14 cellular contexts compared by ENCODE assay signal in genomic region chr2:25226827-25227226, GRCh38. TPM values are rescaled to one million over a fixed set of nuclear protein-coding genes. Genes with fewer than 3 reads are reported as not detected.
"Had no signal": no experiment of that assay in that cellular context is flagged by ENCODE, and none has a peak within 500 bp of the region (broad histone marks: within the 10 kb centered on the region; RNA-seq: fewer than 3 reads in every experiment).

No MANE protein-coding gene starts in this region.

- H3K27ac ChIP-seq: left lung, suprapubic skin had no signal

- H3K9me3 ChIP-seq: left lung, suprapubic skin had no signal

- ATAC-seq: left lung, sciatic nerve had no signal

- H3K27me3 ChIP-seq: left lung, suprapubic skin had no signal

- H3K4me3 Mint-ChIP-seq: activated T-cell treated with anti-CD3 and anti-CD28 coated beads, Interleukin-2, amount 50 U/mL, for 24 hours; stimulated activated naive CD8-positive, alpha-beta T cell treated with anti-CD3 and anti-CD28 coated beads, Interleukin-15, Interleukin-2, amounts not matched to agents 100 ng/mL and 50 ng/mL, for 24 hours had no signal

- H3K4me3 ChIP-seq: left lung, suprapubic skin had no signal

- H3K9me3 Mint-ChIP-seq: activated T-cell treated with anti-CD3 and anti-CD28 coated beads, Interleukin-2, amount 50 U/mL, for 24 hours; neural crest cell; stimulated activated naive CD8-positive, alpha-beta T cell treated with anti-CD3 and anti-CD28 coated beads, Interleukin-15, Interleukin-2, amounts not matched to agents 100 ng/mL and 50 ng/mL, for 24 hours had no signal

- H3K27ac Mint-ChIP-seq: stimulated activated naive CD8-positive, alpha-beta T cell treated with anti-CD3 and anti-CD28 coated beads, Interleukin-15, Interleukin-2, amounts not matched to agents 100 ng/mL and 50 ng/mL, for 24 hours had no signal

- H3K27me3 Mint-ChIP-seq: activated T-cell treated with anti-CD3 and anti-CD28 coated beads, Interleukin-2, amount 50 U/mL, for 24 hours; stimulated activated naive CD8-positive, alpha-beta T cell treated with anti-CD3 and anti-CD28 coated beads, Interleukin-15, Interleukin-2, amounts not matched to agents 100 ng/mL and 50 ng/mL, for 24 hours had no signal

- DNase-seq: activated T-cell treated with anti-CD3 and anti-CD28 coated beads, Interleukin-2, amount 50 U/mL, for 24 hours; aorta; effector CD8-positive, alpha-beta T cell; glutamatergic neuron; hypothalamus; kidney; left lung; trophoblast cell had no signal

RNA-seq across cellular contexts. Expression of gene POMC, which starts 58.4 kb away (rescaled TPM):
- total RNA-seq: osteocyte had no signal
- polyA plus RNA-seq: mammary epithelial cell had no signal
